Comparison of ENCODE assay signal across 9 cellular contexts in the genomic region with DNA sequence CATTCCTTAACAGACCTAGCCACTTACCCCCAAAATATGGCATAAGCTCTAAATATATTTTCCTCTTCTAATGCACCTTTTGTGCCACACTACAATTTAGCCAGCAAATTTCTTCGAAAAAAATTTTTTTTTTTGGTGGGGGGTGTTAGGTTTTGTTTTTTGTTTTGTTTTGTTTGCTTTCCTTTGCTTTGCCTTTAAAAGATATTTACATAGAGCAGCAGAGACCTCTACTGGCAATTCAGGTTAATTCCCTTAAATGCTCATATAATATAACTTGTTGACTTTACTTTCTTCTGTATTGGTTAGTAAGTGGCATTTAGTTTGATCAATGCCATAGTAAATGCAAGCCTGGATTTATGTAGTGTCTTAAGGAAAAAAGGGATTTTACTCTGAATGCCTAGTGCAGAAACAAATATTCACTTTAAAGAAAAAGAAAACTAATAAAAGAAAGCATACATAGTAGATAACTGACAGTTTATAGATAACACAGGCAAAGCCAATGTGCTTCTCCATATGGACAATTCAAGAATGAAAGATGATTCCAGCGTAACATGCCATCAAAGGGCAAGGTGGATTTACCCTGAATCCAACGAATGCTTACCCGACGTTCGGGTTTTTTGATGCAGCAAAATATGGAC.
DNase-seq lines count a peak whose midpoint lies in the region; ATAC-seq and TF ChIP-seq lines count a peak whose summit lies in the region.
"Had no signal": no experiment of that assay in that cellular context is flagged by ENCODE, and none has a peak within 500 bp of the region (broad histone marks: within the 10 kb centered on the region; RNA-seq: fewer than 3 reads in every experiment).

No MANE protein-coding gene starts in this region.

- in situ Hi-C loops in SK-MEL-5 (cut with HindIII; ENCODE audit: low pct_unique_long_range_greater_than_20kb, low sequenced_read_pairs): no loop called here

- H3K4me3 ChIP-seq in AG04450 (ENCODE audit: low read depth, low read length) (no peak overlapping the region), uterus (no peak overlapping the region)
- H3K4me3 ChIP-seq: SJSA1 had no signal

- H3K9me3 Mint-ChIP-seq in activated CD4-positive, alpha-beta memory T cell treated with anti-CD3 and anti-CD28 coated beads, Interleukin-2, amount 10 ng/mL, durations not matched to agents 7 days and 5 days: no peaks in the 10 kb centered on the region

- no peaks in the 10 kb centered on the region for H3K36me3 Mint-ChIP-seq in activated CD4-positive, alpha-beta memory T cell treated with anti-CD3 and anti-CD28 coated beads, Interleukin-2, amount 10 ng/mL, durations not matched to agents 7 days and 5 days (ENCODE audit: low read depth)

- H3K27ac ChIP-seq in AG04450 (ENCODE audit: low read depth, low read length) (no peak overlapping the region), uterus (no peak overlapping the region)
- H3K27ac ChIP-seq: SJSA1 had no signal

- POLR2A ChIA-PET in AG04450 (lab: Yijun Ruan, JAX): no interaction called here
- POLR2A ChIA-PET in activated CD4-positive, alpha-beta memory T cell treated with anti-CD3 and anti-CD28 coated beads, Interleukin-2, amount 10 ng/mL, durations not matched to agents 7 days and 5 days (lab: Charles Lee): no interaction called here

- H3K9me3 ChIP-seq in AG04450 (ENCODE audit: control insufficient read depth, insufficient read depth, low read length) (no peaks in the 10 kb centered on the region), uterus (no peaks in the 10 kb centered on the region)
- H3K9me3 ChIP-seq: SJSA1 had no signal

- no peak overlapping the region for H3K4me3 Mint-ChIP-seq in activated CD4-positive, alpha-beta memory T cell treated with anti-CD3 and anti-CD28 coated beads, Interleukin-2, amount 10 ng/mL, durations not matched to agents 7 days and 5 days

- no peaks in the 10 kb centered on the region for H3K4me1 ChIP-seq in uterus
- H3K4me1 ChIP-seq: SJSA1 had no signal

- H3K4me1 Mint-ChIP-seq in activated CD4-positive, alpha-beta memory T cell treated with anti-CD3 and anti-CD28 coated beads, Interleukin-2, amount 10 ng/mL, durations not matched to agents 7 days and 5 days: no peaks in the 10 kb centered on the region

- DNase-seq in AG04450 (ENCODE audit: low read depth, low spot score): no peak
- DNase-seq in SK-MEL-5 (ENCODE audit: low read depth, low spot score): peak; percentile 37
- DNase-seq in globus pallidus (ENCODE audit: low spot score): peak; percentile 19
- no peak for DNase-seq in activated naive CD4-positive, alpha-beta T cell treated with Interleukin-2 at 50 U/mL for 16 hours
- no peak for DNase-seq in uterus
- DNase-seq in activated CD4-positive, alpha-beta memory T cell treated with anti-CD3 and anti-CD28 coated beads, Interleukin-2, amount 10 ng/mL, durations not matched to agents 7 days and 5 days: no peak

- H3K27me3 ChIP-seq in AG04450 (ENCODE audit: control insufficient read depth, insufficient read depth, low read length) (no peaks in the 10 kb centered on the region), uterus (no peaks in the 10 kb centered on the region)
- H3K27me3 ChIP-seq: SJSA1 had no signal

- peaks cover 10% of the 10 kb centered on the region for H3K27me3 Mint-ChIP-seq in activated CD4-positive, alpha-beta memory T cell treated with anti-CD3 and anti-CD28 coated beads, Interleukin-2, amount 10 ng/mL, durations not matched to agents 7 days and 5 days

- no peak for TF ChIP-seq POLR2A in uterus (IDR thresholded peaks at IDR 0.05)

- intact Hi-C loops in uterus (cut with DNase I; ENCODE audit: low total_unique reads): no loop called here

- ATAC-seq in GM19035 (IDR thresholded peaks at IDR 0.05; ENCODE audit: unreplicated experiment) (peak; percentile 57), GM21390 (IDR thresholded peaks at IDR 0.05; ENCODE audit: unreplicated experiment) (no peak)

- no peaks in the 10 kb centered on the region for H3K36me3 ChIP-seq in uterus
- H3K36me3 ChIP-seq: SJSA1 had no signal

- CTCF ChIA-PET in AG04450 (lab: Charles Lee): interaction anchor here (0.5 to 2.0 kb wide), 5 partner anchors 9 to 1777 kb away, joined by 3 to 5 read pairs (median 4); no protein-coding TSS in a partner anchor
- CTCF ChIA-PET in activated CD4-positive, alpha-beta memory T cell treated with anti-CD3 and anti-CD28 coated beads, Interleukin-2, amount 10 ng/mL, durations not matched to agents 7 days and 5 days (lab: Charles Lee): no interaction called here

- H3K27ac Mint-ChIP-seq in activated CD4-positive, alpha-beta memory T cell treated with anti-CD3 and anti-CD28 coated beads, Interleukin-2, amount 10 ng/mL, durations not matched to agents 7 days and 5 days: no peak overlapping the region

- TF ChIP-seq CTCF in AG04450 (IDR thresholded peaks at IDR 0.05; ENCODE audit: low read depth, low read length) (peak; percentile 52), uterus (IDR thresholded peaks at IDR 0.05) (peak in 2 of 4 experiments; percentile 5 to 10)

Comparison
In these comparisons a context has a peak if more than half of its experiments do, and no peak if none do; other contexts are left out.
1. DNase-seq: peak in SK-MEL-5 (single experiment) and globus pallidus (single experiment); none in AG04450 (single experiment), activated naive CD4-positive, alpha-beta T cell treated with Interleukin-2 at 50 U/mL for 16 hours (single experiment), uterus (0 of 2) and activated CD4-positive, alpha-beta memory T cell treated with anti-CD3 and anti-CD28 coated beads, Interleukin-2, amount 10 ng/mL, durations not matched to agents 7 days and 5 days (single experiment).